In the genomic region with DNA sequence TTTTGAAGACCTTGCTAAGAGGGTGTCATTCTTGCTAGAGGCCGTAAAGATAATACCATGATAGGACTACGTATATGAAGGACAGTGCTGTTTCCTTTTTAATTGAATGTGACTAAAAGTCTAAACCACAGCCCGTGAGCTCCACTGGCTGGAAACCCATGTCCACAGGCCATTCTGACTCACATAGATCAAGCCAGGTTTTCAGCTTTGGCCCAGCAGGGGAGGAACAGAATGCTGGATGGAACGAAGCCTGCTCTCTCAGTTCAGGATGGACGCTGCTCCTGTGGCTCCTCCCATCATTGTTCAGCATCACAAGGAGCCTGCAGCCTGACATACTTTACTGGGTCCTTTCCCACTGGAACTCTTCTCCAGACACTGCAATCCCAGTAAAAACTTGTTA, we compare ENCODE assay signal across 10 cellular contexts. TPM values are rescaled to one million over a fixed set of nuclear protein-coding genes. Genes with fewer than 3 reads are reported as not detected.
DNase-seq lines count a peak whose midpoint lies in the region; ATAC-seq, FAIRE-seq and TF ChIP-seq lines count a peak whose summit lies in the region.
"Had no signal": no experiment of that assay in that cellular context is flagged by ENCODE, and none has a peak within 500 bp of the region (broad histone marks: within the 10 kb centered on the region; RNA-seq: fewer than 3 reads in every experiment).

No MANE protein-coding gene starts in this region.

- no peaks in the 10 kb centered on the region for H3K27me3 ChIP-seq in brain microvascular endothelial cell (replicated peaks)
- H3K27me3 ChIP-seq in keratinocyte (ENCODE audit: control insufficient read depth, extremely low read depth, insufficient read depth, low read length): no peaks in the 10 kb centered on the region
- H3K27me3 ChIP-seq in Karpas-422 (ENCODE audit: low read length): no peaks in the 10 kb centered on the region
- H3K27me3 ChIP-seq in HAP-1 (ENCODE audit: low read depth): no peaks in the 10 kb centered on the region
- no peaks in the 10 kb centered on the region for H3K27me3 ChIP-seq in body of pancreas

- H3K4me1 ChIP-seq in keratinocyte (ENCODE audit: control insufficient read depth, extremely low read depth, insufficient read depth, low read length) (peaks cover 40% of the 10 kb centered on the region), Karpas-422 (ENCODE audit: low read length) (peaks cover 16% of the 10 kb centered on the region), HAP-1 (no peaks in the 10 kb centered on the region; the same call in none of the 2 replicates), body of pancreas (peaks cover 5% of the 10 kb centered on the region)

- H3K27ac ChIP-seq in brain microvascular endothelial cell (peak overlapping the region; percentile 87), keratinocyte (ENCODE audit: control insufficient read depth, insufficient read depth, low read length) (peak overlapping the region; percentile 22), Karpas-422 (ENCODE audit: low read length) (no peak overlapping the region), body of pancreas (no peak overlapping the region)

- H3K4me3 ChIP-seq in brain microvascular endothelial cell (ENCODE audit: low read depth, low read length): no peak overlapping the region
- no peak overlapping the region for H3K4me3 ChIP-seq in keratinocyte (ENCODE audit: control insufficient read depth in 2 of 3, extremely low read depth in 1 of 3, insufficient read depth in 2 of 3, low read depth in 1 of 3, low read length in 3 of 3)
- no peak overlapping the region for H3K4me3 ChIP-seq in Karpas-422 (ENCODE audit: low read length)
- no peak overlapping the region for H3K4me3 ChIP-seq in HAP-1
- H3K4me3 ChIP-seq in body of pancreas: no peak overlapping the region

- TF ChIP-seq CTCF in brain microvascular endothelial cell (IDR thresholded peaks at IDR 0.05; ENCODE audit: low read depth, low read length, missing control alignments) (peak; percentile 56), keratinocyte (optimal IDR thresholded peaks at IDR 0.05 in 1 of 3, IDR thresholded peaks at IDR 0.05 in 1 of 3, conservative IDR thresholded peaks at IDR 0.05 in 1 of 3; ENCODE audit: extremely low read depth in 1 of 3, insufficient read depth in 2 of 3, low read length in 3 of 3) (peak in 2 of 3 experiments; percentile 14 to 41), body of pancreas (IDR thresholded peaks at IDR 0.05) (no peak)

- no peaks in the 10 kb centered on the region for H3K9me3 ChIP-seq in keratinocyte (ENCODE audit: control insufficient read depth, low read depth, low read length)
- H3K9me3 ChIP-seq in Karpas-422 (ENCODE audit: low read length): no peaks in the 10 kb centered on the region
- H3K9me3 ChIP-seq in HAP-1: no peaks in the 10 kb centered on the region
- H3K9me3 ChIP-seq in body of pancreas: no peaks in the 10 kb centered on the region

- H3K9me1 ChIP-seq in keratinocyte (ENCODE audit: control insufficient read depth, extremely low read depth, insufficient read depth, low read length): no peaks in the 10 kb centered on the region

- in situ Hi-C loops in brain microvascular endothelial cell (cut with HindIII; ENCODE audit: low pct_ligation_motif_present, low sequenced_read_pairs): no loop called here
- in situ Hi-C loops in HAP-1 (cut with MboI; ENCODE audit: low sequenced_read_pairs): no loop called here

- dilution Hi-C loops in keratinocyte (cut with MboI; ENCODE audit: extremely low pct_ligation_motif_present, low sequenced_read_pairs): no loop called here

- WGBS in body of pancreas, 2 donors: 52 to 62% methylated on average over 5 of the region's 5 CpGs

- H4K20me1 ChIP-seq in keratinocyte (ENCODE audit: control insufficient read depth, extremely low read depth, insufficient read depth, low read length) (no peaks in the 10 kb centered on the region), Karpas-422 (ENCODE audit: insufficient read depth, low read depth, low read length) (no peaks in the 10 kb centered on the region)

- H3K79me2 ChIP-seq in keratinocyte (ENCODE audit: control insufficient read depth, insufficient read depth, low read length) (no peaks in the 10 kb centered on the region), Karpas-422 (ENCODE audit: low read length) (no peaks in the 10 kb centered on the region)

- DNase-seq in AG08396 (ENCODE audit: low spot score): peak; percentile 45
- peak; percentile 95 for DNase-seq in HT1080 (ENCODE audit: low read depth)
- DNase-seq in brain microvascular endothelial cell: peak; percentile 94
- peak; percentile 52 for DNase-seq in keratinocyte (ENCODE audit: low read depth, low spot score)
- no peak for DNase-seq in Karpas-422
- DNase-seq in HAP-1 (ENCODE audit: low spot score in 2 of 2): no peak
- DNase-seq in body of pancreas: no peak
- DNase-seq in NCI-H524 (lab: John Stamatoyannopoulos, UW): no peak
- DNase-seq: CD4-positive, CD25-positive, alpha-beta regulatory T cell; NCI-H1105 had no signal

- no peak overlapping the region for H2AFZ ChIP-seq in keratinocyte (ENCODE audit: control insufficient read depth, low read length)
- no peak overlapping the region for H2AFZ ChIP-seq in Karpas-422 (ENCODE audit: low read length)

- intact Hi-C loops in body of pancreas (cut with DNase I): no loop called here

- no peak overlapping the region for H3K9ac ChIP-seq in keratinocyte (ENCODE audit: control insufficient read depth, extremely low read depth, insufficient read depth, low read length)
- H3K9ac ChIP-seq in Karpas-422 (ENCODE audit: low read length): no peak overlapping the region

- FAIRE-seq in keratinocyte (lab: Jason Lieb, UNC): peak; percentile 98

- ATAC-seq in body of pancreas: no peak

- no peaks in the 10 kb centered on the region for H3K9me2 ChIP-seq in Karpas-422 (replicated peaks; ENCODE audit: insufficient read depth, low read length)

- no peak for TF ChIP-seq POLR2A in body of pancreas (IDR thresholded peaks at IDR 0.05)

- H3K4me2 ChIP-seq in keratinocyte (ENCODE audit: control insufficient read depth, extremely low read depth, insufficient read depth, low read depth, low read length): peak overlapping the region; percentile 31
- no peak overlapping the region for H3K4me2 ChIP-seq in Karpas-422 (ENCODE audit: low read depth, low read length, poor library complexity, severe bottlenecking)

- no peaks in the 10 kb centered on the region for H3K36me3 ChIP-seq in brain microvascular endothelial cell (replicated peaks)
- H3K36me3 ChIP-seq in keratinocyte (ENCODE audit: control insufficient read depth in 2 of 2, extremely low read depth in 1 of 2, insufficient read depth in 2 of 2, low read length in 2 of 2): no peaks in the 10 kb centered on the region
- no peaks in the 10 kb centered on the region for H3K36me3 ChIP-seq in Karpas-422 (ENCODE audit: insufficient read depth, low read length)
- H3K36me3 ChIP-seq in HAP-1 (replicated peaks): no peaks in the 10 kb centered on the region
- H3K36me3 ChIP-seq in body of pancreas (replicated peaks in 1 of 2; ENCODE audit: insufficient read depth in 1 of 2, low read depth in 2 of 2): no peaks in the 10 kb centered on the region

RNA-seq across cellular contexts. Expression of a gene that starts 47.6 kb away (rescaled TPM):
- total RNA-seq in HT1080 (2014; rRNA removed; shearing (Covaris generic)): 7.7 and 8.9 TPM in 2 replicates
- 3.7 and 4.9 TPM in 2 replicates for polyA plus RNA-seq in HT1080 (2015; cell fraction: cytosol; rRNA removed)
- polyA plus RNA-seq in HT1080 (2015; cell fraction: nucleus; rRNA removed): 21.5 and 24.0 TPM in 2 replicates
- polyA plus RNA-seq in keratinocyte: 0.01 to 0.19 TPM (median 0.07 TPM) in 3 replicates
- not detected for polyA plus RNA-seq in keratinocyte (2011; ENCODE audit: low read depth)
- 0.07 TPM in 1 of 2 replicates, not detected in the other for polyA plus RNA-seq in keratinocyte (2011; cell fraction: cytosol; rRNA removed)
- 0.05 and 0.12 TPM in 2 replicates for polyA plus RNA-seq in keratinocyte (2011; cell fraction: nucleus; rRNA removed)
- polyA plus RNA-seq in keratinocyte (2012; ENCODE audit: low replicate concordance): 0.05 TPM in 1 of 2 replicates, not detected in the other
- polyA minus RNA-seq in keratinocyte: 0.64 TPM in 1 of 3 replicates, not detected in the others
- polyA minus RNA-seq in keratinocyte (2011; cell fraction: cytosol; rRNA and poly(A)+ RNA removed): not detected
- polyA minus RNA-seq in keratinocyte (2011; cell fraction: nucleus; rRNA and poly(A)+ RNA removed): 0.23 TPM in 1 of 2 replicates, not detected in the other
- total RNA-seq in Karpas-422 (2014; rRNA removed; shearing (Covaris generic); ENCODE audit: low replicate concordance): 0.40 and 0.48 TPM in 2 replicates
- under 1 TPM in 1 of 2 donors, not detected in 1; 0.26 TPM for total RNA-seq in body of pancreas
- polyA plus RNA-seq: CD4-positive, CD25-positive, alpha-beta regulatory T cell had no signal

Comparison
In these comparisons a context has a peak if more than half of its experiments do, and no peak if none do; other contexts are left out.
1. DNase-seq: peak in AG08396 (single experiment), HT1080 (single experiment), brain microvascular endothelial cell (single experiment) and keratinocyte (single experiment); none in Karpas-422 (single experiment), HAP-1 (0 of 2), body of pancreas (0 of 4) and NCI-H524 (0 of 2).
2. H3K27ac ChIP-seq: peak in brain microvascular endothelial cell (single experiment) and keratinocyte (single experiment); none in Karpas-422 (single experiment) and body of pancreas (0 of 4).
3. CTCF ChIP-seq: peak in brain microvascular endothelial cell (single experiment) and keratinocyte (2 of 3); none in body of pancreas (0 of 7).